ENCODE assay signal across 8 cellular contexts in the genomic region with DNA sequence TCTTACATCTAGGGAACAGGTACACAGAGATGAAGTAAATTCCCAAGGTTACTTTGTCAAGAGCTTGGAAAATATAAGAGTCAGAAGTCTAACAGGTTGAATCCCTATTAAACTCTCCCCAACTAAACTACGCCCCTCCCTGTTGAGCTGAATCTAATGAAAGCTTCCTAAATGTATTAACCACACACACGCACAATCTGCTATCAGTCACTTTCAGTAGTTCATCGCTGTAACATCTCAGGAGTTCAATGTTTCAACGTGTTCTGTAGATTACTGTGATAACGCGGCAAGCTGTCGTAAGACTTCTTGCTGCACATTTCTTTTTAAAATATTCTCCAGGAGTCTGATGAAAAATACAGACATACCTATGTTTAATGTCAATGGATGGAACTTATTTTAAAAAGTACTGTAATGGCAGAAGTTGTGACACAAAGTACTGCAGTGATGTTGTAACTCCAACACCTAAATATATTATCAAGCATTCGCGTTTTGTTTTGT. TPM values are rescaled to one million over a fixed set of nuclear protein-coding genes. Genes with fewer than 3 reads are reported as not detected.
A peak's percentile ranks its signal among the peaks of the same experiment; 100 is the strongest.
DNase-seq lines count a peak whose midpoint lies in the region; ATAC-seq and TF ChIP-seq lines count a peak whose summit lies in the region.

No MANE protein-coding gene starts in this region.

- peak overlapping the region; percentile 84 for H3K4me2 ChIP-seq in DOHH2 (ENCODE audit: low read length)

- peak overlapping the region; percentile 48 for H3K27ac ChIP-seq in DOHH2 (ENCODE audit: low read depth, low read length)
- peak overlapping the region; percentile 98 for H3K27ac ChIP-seq in lower lobe of right lung
- H3K27ac ChIP-seq in vagina = peak overlapping the region; percentile 99

- peaks cover 51% of the 10 kb centered on the region for H3K79me2 ChIP-seq in DOHH2 (ENCODE audit: control insufficient read depth, low read length)

- ATAC-seq in lower lobe of right lung (no peak), HG02852 (IDR thresholded peaks at IDR 0.05; ENCODE audit: unreplicated experiment) (no peak)

- H3K9ac ChIP-seq in adipocyte (ENCODE audit: low read length) = peak overlapping the region; percentile 99

- peaks cover 26% of the 10 kb centered on the region for H3F3A ChIP-seq in DOHH2 (ENCODE audit: control insufficient read depth, insufficient read depth)

- TF ChIP-seq CTCF in DOHH2 (IDR thresholded peaks at IDR 0.05; ENCODE audit: low read depth, low read length, poor library complexity, severe bottlenecking) (no peak), lower lobe of right lung (IDR thresholded peaks at IDR 0.05) (no peak), vagina (IDR thresholded peaks at IDR 0.05) (no peak)

- H3K4me1 ChIP-seq in DOHH2 (ENCODE audit: control insufficient read depth, low read length) = peaks cover 26% of the 10 kb centered on the region
- H3K4me1 ChIP-seq in adipocyte (ENCODE audit: control insufficient read depth, insufficient read depth, low read length) = peaks cover 10% of the 10 kb centered on the region
- H3K4me1 ChIP-seq in lower lobe of right lung = peaks cover 25% of the 10 kb centered on the region
- peaks cover 18% of the 10 kb centered on the region for H3K4me1 ChIP-seq in vagina

- no peak for TF ChIP-seq POLR2A in vagina (IDR thresholded peaks at IDR 0.05)

- DNase-seq in Jurkat, Clone E6-1 (ENCODE audit: low read depth, low spot score) = no peak
- no peak for DNase-seq in adipocyte (ENCODE audit: low read depth)
- DNase-seq in lower lobe of right lung = no peak
- DNase-seq in vagina (ENCODE audit: extremely low spot score in 2 of 2) = no peak
- no peak for DNase-seq in glomerular visceral epithelial cell (ENCODE audit: extremely low spot score)
- DNase-seq in NCI-H187 treated with DMSO at 0.1 percent for 48 hours (lab: John Stamatoyannopoulos, UW) = no peak

- peaks cover 34% of the 10 kb centered on the region; the same call in 1 of the 2 replicates for H4K20me1 ChIP-seq in DOHH2 (ENCODE audit: control insufficient read depth, insufficient read depth, low read depth, low read length)

- H3K9me3 ChIP-seq in DOHH2 (ENCODE audit: control insufficient read depth, insufficient read depth, low read length) (no peaks in the 10 kb centered on the region), adipocyte (ENCODE audit: control insufficient read depth, low read length) (no peaks in the 10 kb centered on the region), lower lobe of right lung (no peaks in the 10 kb centered on the region), vagina (no peaks in the 10 kb centered on the region)

- H3K9me2 ChIP-seq in DOHH2 (replicated peaks; ENCODE audit: control insufficient read depth, low read length) = no peaks in the 10 kb centered on the region

- H3K4me3 ChIP-seq in DOHH2 (ENCODE audit: low read length) (peak overlapping the region; percentile 88), adipocyte (ENCODE audit: low read length) (peak overlapping the region; percentile 96), lower lobe of right lung (peak overlapping the region; percentile 85), vagina (peak overlapping the region; percentile 73 to 99)
- H3K4me3 ChIP-seq in Jurkat, Clone E6-1 (ENCODE audit: low read length) = peak overlapping the region; percentile 99

- intact Hi-C loops in lower lobe of right lung (cut with DNase I) (no loop called here), vagina (cut with DNase I) (loop anchor here (10.0 kb wide), 1 partner anchor 52 kb away; the partner anchor contains the start of genes APAF1 and IKBIP)

- H3K27me3 ChIP-seq in DOHH2 (ENCODE audit: control insufficient read depth, low read length) (no peaks in the 10 kb centered on the region), adipocyte (replicated peaks; ENCODE audit: control insufficient read depth, insufficient read depth, low read length) (no peaks in the 10 kb centered on the region), lower lobe of right lung (ENCODE audit: low read depth) (no peaks in the 10 kb centered on the region), vagina (no peaks in the 10 kb centered on the region)

- peaks cover 43% of the 10 kb centered on the region for H3K36me3 ChIP-seq in DOHH2 (ENCODE audit: control insufficient read depth, low read length)
- H3K36me3 ChIP-seq in adipocyte (ENCODE audit: control insufficient read depth, insufficient read depth, low read length, severe bottlenecking) = peaks cover 26% of the 10 kb centered on the region
- peaks cover 25% of the 10 kb centered on the region for H3K36me3 ChIP-seq in lower lobe of right lung
- H3K36me3 ChIP-seq in vagina = peaks cover 0 to 7% of the 10 kb centered on the region in 2 donors

RNA-seq across cellular contexts. Expression of gene SLC25A3, which starts 0.6 kb away (rescaled TPM):
- 622 TPM for polyA plus RNA-seq in Jurkat, Clone E6-1 (2012; ENCODE audit: insufficient read depth, insufficient read length)
- 348 TPM for total RNA-seq in lower lobe of right lung
- 281 TPM for total RNA-seq in vagina

RNA-seq across cellular contexts. Expression of gene IKBIP, which starts 51.7 kb away (rescaled TPM):
- 12.4 TPM for polyA plus RNA-seq in Jurkat, Clone E6-1 (2012; ENCODE audit: insufficient read depth, insufficient read length)
- total RNA-seq in lower lobe of right lung (13.4 TPM), vagina (7.6 TPM)

RNA-seq across cellular contexts. Expression of gene APAF1, which starts 52.2 kb away (rescaled TPM):
- polyA plus RNA-seq in Jurkat, Clone E6-1 (2012; ENCODE audit: insufficient read depth, insufficient read length) = 7.8 TPM
- 24.3 TPM for total RNA-seq in lower lobe of right lung
- total RNA-seq in vagina = 12.8 TPM

Comparison
In these comparisons a context has a peak if more than half of its experiments do, and no peak if none do; other contexts are left out.
1. H3K27ac ChIP-seq: peak in every context shown above with its lines; median percentile 99 in vagina; 98 in lower lobe of right lung; 48 in DOHH2.